19 cellular contexts compared by ENCODE assay signal in genomic region chr5:65776707-65777141, GRCh38. TPM values are rescaled to one million over a fixed set of nuclear protein-coding genes. Genes with fewer than 3 reads are reported as not detected.
A peak's percentile ranks its signal among the peaks of the same experiment; 100 is the strongest.
DNase-seq lines count a peak whose midpoint lies in the region; ATAC-seq and TF ChIP-seq lines count a peak whose summit lies in the region.
"Had no signal": no experiment of that assay in that cellular context is flagged by ENCODE, and none has a peak within 500 bp of the region (broad histone marks: within the 10 kb centered on the region; RNA-seq: fewer than 3 reads in every experiment).

No MANE protein-coding gene starts in this region.

- H3K36me3 ChIP-seq in smooth muscle cell (ENCODE audit: low read depth), result peaks cover 6% of the 10 kb centered on the region

- WGBS in smooth muscle cell (ENCODE audit: low lambda C conversion rate), result 35% methylated on average over 3 of the region's 3 CpGs

- peaks cover 9% of the 10 kb centered on the region for H4K20me1 ChIP-seq in smooth muscle cell (ENCODE audit: low read depth)

- no peaks in the 10 kb centered on the region for H3K79me2 ChIP-seq in smooth muscle cell (ENCODE audit: low read depth)

- no peak overlapping the region for H2AFZ ChIP-seq in smooth muscle cell (ENCODE audit: low read depth)

- peak overlapping the region; percentile 50 for H3K4me2 ChIP-seq in smooth muscle cell

- no peaks in the 10 kb centered on the region for H3F3A ChIP-seq in smooth muscle cell (ENCODE audit: low read depth)

- no peaks in the 10 kb centered on the region for H3K9me3 ChIP-seq in smooth muscle cell (replicated peaks; ENCODE audit: low read depth)

- H3K9ac ChIP-seq in smooth muscle cell (ENCODE audit: low read depth), result no peak overlapping the region

- H3K27me3 ChIP-seq in smooth muscle cell (ENCODE audit: low read depth), result no peaks in the 10 kb centered on the region

- DNase-seq in GM04504 (ENCODE audit: low read depth), result peak; percentile 28
- peak; percentile 80 for DNase-seq in fibroblast of gingiva (ENCODE audit: low read depth)
- no peak for DNase-seq in smooth muscle cell (lab: John Stamatoyannopoulos, UW; ENCODE audit: unreplicated experiment)
- DNase-seq in HUDEP-2 (lab: John Stamatoyannopoulos, UW; ENCODE audit: unreplicated experiment in 76 of 76), result no peak
- DNase-seq: activated CD4-positive, alpha-beta T cell treated with anti-CD3 and anti-CD28 coated beads, Interleukin-2, amount 50 U/mL, for 48 hours; activated CD4-positive, CD25-positive, alpha-beta regulatory T cell; activated CD8-positive, alpha-beta memory T cell treated with anti-CD3 and anti-CD28 coated beads, Interleukin-2, amount 50 U/mL, for 48 hours; caudate nucleus; COR-L47; DMS79 treated with DMSO at 0.1 percent for 48 hours; KBM-7; NCI-H146; NCI-H524; stimulated activated CD4-positive, alpha-beta T cell treated with anti-CD3 and anti-CD28 coated beads, Interleukin-4, amount 100 ng/mL, for 1 hour; stimulated activated naive CD4-positive, alpha-beta T cell treated with Interleukin-2 at 50 U/mL for 16 hours had no signal

- ATAC-seq in SK-N-SH treated with all-trans-retinoic acid at 6 μM for 48 hours, result peak; percentile 67
- no peak for ATAC-seq in HG03354 (IDR thresholded peaks at IDR 0.05; ENCODE audit: poor library complexity, severe bottlenecking, unreplicated experiment)
- ATAC-seq in HG03457 (IDR thresholded peaks at IDR 0.05; ENCODE audit: unreplicated experiment), result no peak

- H3K27ac ChIP-seq in smooth muscle cell (ENCODE audit: low read depth), result no peak overlapping the region
- H3K27ac ChIP-seq: epithelial cell of prostate had no signal

- peaks cover 6% of the 10 kb centered on the region for H3K4me1 ChIP-seq in smooth muscle cell (ENCODE audit: low read depth)

- TF ChIP-seq CTCF in smooth muscle cell (IDR thresholded peaks at IDR 0.05; ENCODE audit: borderline replicate concordance, insufficient read depth, poor library complexity, severe bottlenecking), result no peak

- H3K4me3 ChIP-seq in smooth muscle cell, result no peak overlapping the region

TF ChIP-seq in SK-N-SH treated with all-trans-retinoic acid at 6 μM for 48 hours, 23 proteins besides CTCF, POLR2A, EP300 and RAD21:
- 0 out of 2 replicates have a peak, but pooled peaks have one; percentile 35 for TF ChIP-seq ISL1 (CRISPR knock-in tag; IDR thresholded peaks at IDR 0.05)
- no peak for TF ChIP-seq ZFP3 (CRISPR knock-in tag; IDR thresholded peaks at IDR 0.05)
- no peak for TF ChIP-seq ZNF565 (CRISPR knock-in tag; conservative IDR thresholded peaks at IDR 0.05; ENCODE audit: low read depth)

RNA-seq across cellular contexts. Expression of gene NLN, which starts 54.7 kb away (rescaled TPM):
- total RNA-seq in smooth muscle cell, result 33.6 and 37.7 TPM in 2 replicates
- 25.4 and 31.9 TPM in 2 replicates for polyA plus RNA-seq in smooth muscle cell

RNA-seq across cellular contexts. Expression of gene SGTB, which starts 54.8 kb away (rescaled TPM):
- total RNA-seq in smooth muscle cell, result 12.8 and 16.4 TPM in 2 replicates
- 3.8 and 5.3 TPM in 2 replicates for polyA plus RNA-seq in smooth muscle cell

Comparison
In these comparisons a context has a peak if more than half of its experiments do, and no peak if none do; other contexts are left out.
1. DNase-seq: peak in GM04504 (single experiment) and fibroblast of gingiva (single experiment); none in smooth muscle cell (single experiment) and HUDEP-2 (0 of 76).